In genomic region chr16:265711-266110, GRCh38 we compare ENCODE assay signal across 1 cellular context.
TF ChIP-seq lines count a peak whose summit lies in the region.

No MANE protein-coding gene starts in this region.

TF ChIP-seq in IMR-90, 13 proteins besides CTCF, POLR2A, EP300 and RAD21:
- no peak for TF ChIP-seq CHD1 (IDR thresholded peaks at IDR 0.05; ENCODE audit: low read depth, low read length)
- no peak for TF ChIP-seq CEBPB (IDR thresholded peaks at IDR 0.05; ENCODE audit: low read depth, low read length)
- TF ChIP-seq MAFK (IDR thresholded peaks at IDR 0.05; ENCODE audit: low read depth, low read length) = no peak
- no peak for TF ChIP-seq RCOR1 (IDR thresholded peaks at IDR 0.05; ENCODE audit: insufficient replicate concordance, low read length)
- TF ChIP-seq RFX5 (IDR thresholded peaks at IDR 0.05; ENCODE audit: low read depth, low read length) = no peak
- TF ChIP-seq SMC3 (IDR thresholded peaks at IDR 0.05; ENCODE audit: low read depth, low read length) = no peak
- no peak for TF ChIP-seq FOS (IDR thresholded peaks at IDR 0.05; ENCODE audit: low read depth, low read length)
